In the genomic region with DNA sequence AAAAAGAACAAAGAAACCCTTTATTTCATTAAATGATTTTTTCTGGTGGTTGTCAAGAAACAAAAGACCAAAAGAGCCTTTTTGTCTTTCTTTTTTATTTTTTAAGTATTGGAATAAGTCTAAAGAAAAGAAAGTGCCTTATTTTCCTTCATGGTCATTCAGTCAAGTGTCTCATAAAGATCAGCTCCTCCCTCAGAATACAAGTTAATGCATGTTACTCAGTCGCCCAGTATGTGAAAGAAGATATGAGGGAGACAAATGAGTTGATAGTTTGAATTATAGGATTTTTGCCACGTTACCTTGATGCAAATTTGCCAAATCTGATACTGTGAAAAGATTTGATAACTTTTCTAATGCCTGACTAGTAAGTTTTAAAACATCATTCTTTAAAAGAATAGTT, we compare ENCODE assay signal across 21 cellular contexts.
DNase-seq lines count a peak whose midpoint lies in the region; ATAC-seq, FAIRE-seq and TF ChIP-seq lines count a peak whose summit lies in the region.
"Had no signal": no experiment of that assay in that cellular context is flagged by ENCODE, and none has a peak within 500 bp of the region (broad histone marks: within the 10 kb centered on the region; RNA-seq: fewer than 3 reads in every experiment).

No MANE protein-coding gene starts in this region.

- H3K27ac ChIP-seq in A549, result no peak overlapping the region
- no peak overlapping the region for H3K27ac ChIP-seq in HCT116 (ENCODE audit: low read depth, low read length)
- no peak overlapping the region for H3K27ac ChIP-seq in Peyer's patch

- POLR2A ChIA-PET in A549 (lab: Yijun Ruan, JAX), result no interaction called here
- POLR2A ChIA-PET in HCT116 (lab: Charles Lee), result no interaction called here
- POLR2A ChIA-PET in T-cell (lab: Charles Lee), result no interaction called here

- no peak for FAIRE-seq in A549 (lab: Jason Lieb, UNC)
- FAIRE-seq: H1 had no signal

- H3K27me3 ChIP-seq in HCT116 (ENCODE audit: insufficient read depth, low read length) (no peaks in the 10 kb centered on the region), Peyer's patch (no peaks in the 10 kb centered on the region)
- H3K27me3 ChIP-seq: SJSA1 had no signal

- no peaks in the 10 kb centered on the region for H3K79me2 ChIP-seq in HCT116 (ENCODE audit: insufficient read depth, low read length)

- H3K4me3 ChIP-seq in A549, result no peak overlapping the region
- H3K4me3 ChIP-seq in HCT116 (replicated peaks in 1 of 2; ENCODE audit: low read depth in 1 of 2, low read length in 2 of 2), result no peak overlapping the region
- no peak overlapping the region for H3K4me3 ChIP-seq in Peyer's patch
- H3K4me3 ChIP-seq: SJSA1 had no signal

- H3K36me3 Mint-ChIP-seq in brain (peaks cover 74% of the 10 kb centered on the region), T-cell (peaks cover 24% of the 10 kb centered on the region)

- CTCF ChIA-PET in A549 (lab: Yijun Ruan, JAX) (no interaction called here), HCT116 (lab: Charles Lee) (no interaction called here), T-cell (lab: Charles Lee) (no interaction called here)

- H3K4me1 ChIP-seq in A549, result peaks cover 18% of the 10 kb centered on the region
- H3K4me1 ChIP-seq in HCT116 (ENCODE audit: control insufficient read depth in 1 of 2, insufficient read depth in 2 of 2, low read length in 2 of 2), result peaks cover 0 to 11% of the 10 kb centered on the region in 2 experiments; a peak in 2 of 4 replicates
- no peaks in the 10 kb centered on the region for H3K4me1 ChIP-seq in Peyer's patch

- intact Hi-C loops in HCT116 (cut with micrococcal nuclease), result no loop called here

- H2AFZ ChIP-seq in HCT116 (ENCODE audit: low read depth, low read length, poor library complexity, severe bottlenecking), result no peak overlapping the region

- RAD21 ChIA-PET in HCT116 (lab: Charles Lee; ENCODE audit: low non-redundant PET in 1 of 2, low total read pairs in 2 of 2, uncharacterized antibody in 2 of 2, unreplicated experiment in 2 of 2), result no interaction called here

- H3K9me3 Mint-ChIP-seq in brain (peaks cover 5 to 14% (median 6%) of the 10 kb centered on the region in 5 experiments), T-cell (no peaks in the 10 kb centered on the region)
- H3K9me3 Mint-ChIP-seq: CD14-positive monocyte had no signal

- H3K36me3 ChIP-seq in HCT116 (ENCODE audit: control insufficient read depth in 1 of 2, insufficient read depth in 2 of 2, low read length in 2 of 2), result no peaks in the 10 kb centered on the region
- no peaks in the 10 kb centered on the region for H3K36me3 ChIP-seq in Peyer's patch

- H3K4me3 Mint-ChIP-seq in brain, result no peak overlapping the region
- no peak overlapping the region for H3K4me3 Mint-ChIP-seq in T-cell
- H3K4me3 Mint-ChIP-seq: CD14-positive monocyte had no signal

- H3K4me1 Mint-ChIP-seq in brain, result peaks cover 64% of the 10 kb centered on the region
- H3K4me1 Mint-ChIP-seq in T-cell, result no peaks in the 10 kb centered on the region
- H3K4me1 Mint-ChIP-seq: CD14-positive monocyte had no signal

- TF ChIP-seq RAD21 in A549 (conservative IDR thresholded peaks at IDR 0.05 in 1 of 2, IDR thresholded peaks at IDR 0.05 in 1 of 2) (no peak), HCT116 (IDR thresholded peaks at IDR 0.05; ENCODE audit: low read depth) (no peak)

- no peak for TF ChIP-seq POLR2A in A549 (IDR thresholded peaks at IDR 0.05; ENCODE audit: low read length)
- no peak for TF ChIP-seq POLR2A in HCT116 (IDR thresholded peaks at IDR 0.05; ENCODE audit: borderline replicate concordance, extremely low read depth, insufficient read depth, insufficient read length)
- no peak for TF ChIP-seq POLR2A in Peyer's patch (IDR thresholded peaks at IDR 0.05)

- no peaks in the 10 kb centered on the region for H4K20me1 ChIP-seq in HCT116 (ENCODE audit: insufficient read depth)

- TF ChIP-seq CTCF in A549 (IDR thresholded peaks at IDR 0.05) (no peak), HCT116 (IDR thresholded peaks at IDR 0.05 in 2 of 3, conservative IDR thresholded peaks at IDR 0.05 in 1 of 3; ENCODE audit: borderline replicate concordance in 1 of 3, insufficient read depth in 1 of 3, low read depth in 2 of 3, low read length in 2 of 3) (no peak), brain (conservative IDR thresholded peaks at IDR 0.05) (no peak), Peyer's patch (IDR thresholded peaks at IDR 0.05) (no peak)

- H3K9me3 ChIP-seq in A549 (no peaks in the 10 kb centered on the region), HCT116 (ENCODE audit: control insufficient read depth in 1 of 2, insufficient read depth in 1 of 2, low read depth in 1 of 2, low read length in 2 of 2) (no peaks in the 10 kb centered on the region), Peyer's patch (no peaks in the 10 kb centered on the region)
- H3K9me3 ChIP-seq: SJSA1 had no signal

- H3K27ac Mint-ChIP-seq in brain (peak overlapping the region in 3 of 5 experiments; percentile 8 to 48 (median 31)), T-cell (no peak overlapping the region)

- no peak for ATAC-seq in A549
- ATAC-seq in HCT116, result no peak
- no peak for ATAC-seq in GM21423 (IDR thresholded peaks at IDR 0.05; ENCODE audit: unreplicated experiment)
- no peak for ATAC-seq in T-cell (replicated peaks in 1 of 4)
- ATAC-seq: Right ventricle myocardium inferior had no signal

- DNase-seq in A549 (ENCODE audit: low read depth in 1 of 2, low spot score in 1 of 2) (no peak), HCT116 (ENCODE audit: low read depth, low spot score) (no peak), foreskin melanocyte (peak; percentile 48), Peyer's patch (no peak), T-cell (no peak), NCI-H146 treated with DMSO at 0.1 percent for 48 hours (lab: John Stamatoyannopoulos, UW; ENCODE audit: unreplicated experiment) (no peak)
- DNase-seq: DMS79; MM.1S; NCI-H1092 treated with DMSO at 0.1 percent for 48 hours; NCI-H1436 treated with DMSO at 0.1 percent for 48 hours; NCI-H2029 treated with DMSO at 0.1 percent for 48 hours; NCI-H2171; NCI-H345; NCI-H774; NK-92 treated with Interleukin-12 subunit alpha and Interleukin-12 subunit beta, amount 100 ng/mL, for 24 hours had no signal

- H3K9me2 ChIP-seq in HCT116 (ENCODE audit: insufficient read depth), result no peaks in the 10 kb centered on the region; the same call in 1 of the 2 replicates

- H3K4me2 ChIP-seq in A549, result peak overlapping the region; percentile 46; the same call in 2 of the 3 replicates
- H3K4me2 ChIP-seq in HCT116 (ENCODE audit: low read length), result no peak overlapping the region

- TSS peak; percentile 26 for BruUV-seq in HCT116 (replicated peaks; lab: Mats Ljungman, UMichigan)

- 90% methylated on average over 2 of the region's 2 CpGs for WGBS in A549 (ENCODE audit: missing lambda C conversion rate)

- H3K9ac ChIP-seq in HCT116 (ENCODE audit: low read length), result no peak overlapping the region

- TF ChIP-seq EP300 in A549 (IDR thresholded peaks at IDR 0.05), result no peak

- no peaks in the 10 kb centered on the region for H3K27me3 Mint-ChIP-seq in brain
- H3K27me3 Mint-ChIP-seq in T-cell, result no peaks in the 10 kb centered on the region

TF ChIP-seq in A549, 52 proteins besides CTCF, POLR2A, EP300 and RAD21 (continues in another document):
- TF ChIP-seq SREBF2 (IDR thresholded peaks at IDR 0.05), result no peak
- TF ChIP-seq MAZ (IDR thresholded peaks at IDR 0.05; ENCODE audit: borderline replicate concordance, low read depth, low read length), result no peak
- TF ChIP-seq NFE2L2 (conservative IDR thresholded peaks at IDR 0.05; ENCODE audit: low read length), result no peak

TF ChIP-seq in HCT116, 20 proteins besides CTCF, POLR2A, EP300 and RAD21 (continues in another document):
- TF ChIP-seq, protein P1, sequence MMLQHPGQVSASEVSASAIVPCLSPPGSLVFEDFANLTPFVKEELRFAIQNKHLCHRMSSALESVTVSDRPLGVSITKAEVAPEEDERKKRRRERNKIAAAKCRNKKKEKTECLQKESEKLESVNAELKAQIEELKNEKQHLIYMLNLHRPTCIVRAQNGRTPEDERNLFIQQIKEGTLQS (IDR thresholded peaks at IDR 0.05), result no peak
- no peak for TF ChIP-seq REST (IDR thresholded peaks at IDR 0.05; ENCODE audit: low read depth)
- no peak for TF ChIP-seq ZFX (IDR thresholded peaks at IDR 0.05)
- TF ChIP-seq ZBTB33 (IDR thresholded peaks at IDR 0.05; ENCODE audit: extremely low read depth, insufficient replicate concordance, low read length), result no peak
- no peak for TF ChIP-seq JUND (IDR thresholded peaks at IDR 0.05)

Comparison
In these comparisons a context has a peak if more than half of its experiments do, and no peak if none do; other contexts are left out.
1. H3K27ac Mint-ChIP-seq: peak in brain (3 of 5); none in T-cell (0 of 2).